In the genomic region with DNA sequence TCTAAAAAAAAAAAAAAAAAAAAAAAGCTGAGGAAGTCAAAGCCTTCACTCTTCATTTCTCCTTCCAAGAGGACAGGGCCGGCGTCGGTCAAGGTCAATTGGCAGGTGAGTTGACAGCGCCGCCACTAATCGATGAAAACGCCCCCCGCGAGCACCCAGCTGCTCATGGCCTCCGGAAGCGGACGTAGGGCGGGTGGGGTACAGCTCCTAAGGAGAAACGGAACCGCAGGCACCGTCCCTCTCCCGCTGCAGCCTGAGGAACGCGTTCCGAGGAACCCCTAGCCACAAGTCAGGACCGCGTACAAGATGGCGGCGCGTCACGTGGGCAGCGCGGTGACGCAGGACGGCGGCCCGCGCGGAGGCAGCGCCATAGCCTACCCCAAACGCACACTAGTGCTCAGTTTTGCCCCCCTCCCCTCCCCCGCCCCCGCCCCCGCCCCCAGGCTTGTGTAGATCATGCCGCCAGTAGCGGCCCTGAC, we compare ENCODE assay signal across 1 cellular context.
A peak's percentile ranks its signal among the peaks of the same experiment; 100 is the strongest.
TF ChIP-seq lines count a peak whose summit lies in the region.

A gene (plus strand): TSS at position 465 of the 479 bp plus-strand sequence. CDS start 16,045 bp downstream, outside the sequence.

TF ChIP-seq in HepG2, 621 proteins besides CTCF, POLR2A, EP300 and RAD21 (continued from another document and continues in another):
- TF ChIP-seq SYNCRIP (IDR thresholded peaks at IDR 0.05; ENCODE audit: insufficient read depth, low read depth, low read length) (no peak), ZNF777 (CRISPR knock-in tag; IDR thresholded peaks at IDR 0.05) (no peak), NBN (conservative IDR thresholded peaks at IDR 0.05) (no peak), ZKSCAN1 (IDR thresholded peaks at IDR 0.05; ENCODE audit: low read length) (no peak), ZNF768 (CRISPR knock-in tag; IDR thresholded peaks at IDR 0.05) (no peak), ZNF496 (CRISPR knock-in tag; IDR thresholded peaks at IDR 0.05; ENCODE audit: insufficient replicate concordance) (no peak), TMF1 (CRISPR knock-in tag; IDR thresholded peaks at IDR 0.05; ENCODE audit: low read depth) (no peak), GFI1 (CRISPR knock-in tag; IDR thresholded peaks at IDR 0.05; ENCODE audit: borderline replicate concordance) (no peak), ZNF10 (CRISPR knock-in tag; IDR thresholded peaks at IDR 0.05; ENCODE audit: borderline replicate concordance, low read depth) (no peak), BRD4 (CRISPR knock-in tag; IDR thresholded peaks at IDR 0.05) (peak; percentile 71), ZNF674 (CRISPR knock-in tag; IDR thresholded peaks at IDR 0.05; ENCODE audit: low read depth) (no peak), ZBTB7A (CRISPR knock-in tag; IDR thresholded peaks at IDR 0.05) (peak; percentile 80; the same call in 1 of the 2 replicates), ZNF143 (CRISPR knock-in tag; IDR thresholded peaks at IDR 0.05) (no peak), ZMYM2 (CRISPR knock-in tag; IDR thresholded peaks at IDR 0.05) (0 out of 2 replicates have a peak, but pooled peaks have one; percentile 5), ZFP62 (CRISPR knock-in tag; IDR thresholded peaks at IDR 0.05) (no peak), RARG (CRISPR knock-in tag; IDR thresholded peaks at IDR 0.05; ENCODE audit: low read depth) (no peak), SMARCC2 (IDR thresholded peaks at IDR 0.05) (no peak), ZNF24 (IDR thresholded peaks at IDR 0.05) (no peak), CCDC6 (CRISPR knock-in tag; IDR thresholded peaks at IDR 0.05) (peak; percentile 76; the same call in 1 of the 2 replicates), MIER3 (CRISPR knock-in tag; IDR thresholded peaks at IDR 0.05; ENCODE audit: borderline replicate concordance) (0 out of 2 replicates have a peak, but pooled peaks have one; percentile 33), ZNF501 (CRISPR knock-in tag; IDR thresholded peaks at IDR 0.05) (0 out of 2 replicates have a peak, but pooled peaks have one; percentile 36), JDP2 (CRISPR knock-in tag; IDR thresholded peaks at IDR 0.05; ENCODE audit: borderline replicate concordance) (no peak), ZNF17 (CRISPR knock-in tag; IDR thresholded peaks at IDR 0.05) (no peak), PCBP1 (IDR thresholded peaks at IDR 0.05; ENCODE audit: borderline replicate concordance, low read depth, low read length) (peak; percentile 95), PITX1 (CRISPR knock-in tag; IDR thresholded peaks at IDR 0.05) (0 out of 2 replicates have a peak, but pooled peaks have one; percentile 40), ZNF713 (CRISPR knock-in tag; IDR thresholded peaks at IDR 0.05) (no peak), KLF11 (CRISPR knock-in tag; IDR thresholded peaks at IDR 0.05) (peak; percentile 28; the same call in 1 of the 2 replicates), CHD4 (IDR thresholded peaks at IDR 0.05; ENCODE audit: borderline replicate concordance, low read length) (no peak), SNAPC2 (CRISPR knock-in tag; IDR thresholded peaks at IDR 0.05) (no peak), IKZF1 (IDR thresholded peaks at IDR 0.05) (no peak), SKI (IDR thresholded peaks at IDR 0.05; ENCODE audit: partially characterized antibody) (peak; percentile 33), RNF2 (conservative IDR thresholded peaks at IDR 0.05; ENCODE audit: low read depth) (0 out of 2 replicates have a peak, but pooled peaks have one; percentile 49), IRX3 (CRISPR knock-in tag; IDR thresholded peaks at IDR 0.05; ENCODE audit: borderline replicate concordance, low read depth) (no peak), NFATC3 (CRISPR knock-in tag; IDR thresholded peaks at IDR 0.05) (no peak), ZNF350 (CRISPR knock-in tag; IDR thresholded peaks at IDR 0.05; ENCODE audit: borderline replicate concordance, low read depth) (no peak)
- TF ChIP-seq, protein P1, sequence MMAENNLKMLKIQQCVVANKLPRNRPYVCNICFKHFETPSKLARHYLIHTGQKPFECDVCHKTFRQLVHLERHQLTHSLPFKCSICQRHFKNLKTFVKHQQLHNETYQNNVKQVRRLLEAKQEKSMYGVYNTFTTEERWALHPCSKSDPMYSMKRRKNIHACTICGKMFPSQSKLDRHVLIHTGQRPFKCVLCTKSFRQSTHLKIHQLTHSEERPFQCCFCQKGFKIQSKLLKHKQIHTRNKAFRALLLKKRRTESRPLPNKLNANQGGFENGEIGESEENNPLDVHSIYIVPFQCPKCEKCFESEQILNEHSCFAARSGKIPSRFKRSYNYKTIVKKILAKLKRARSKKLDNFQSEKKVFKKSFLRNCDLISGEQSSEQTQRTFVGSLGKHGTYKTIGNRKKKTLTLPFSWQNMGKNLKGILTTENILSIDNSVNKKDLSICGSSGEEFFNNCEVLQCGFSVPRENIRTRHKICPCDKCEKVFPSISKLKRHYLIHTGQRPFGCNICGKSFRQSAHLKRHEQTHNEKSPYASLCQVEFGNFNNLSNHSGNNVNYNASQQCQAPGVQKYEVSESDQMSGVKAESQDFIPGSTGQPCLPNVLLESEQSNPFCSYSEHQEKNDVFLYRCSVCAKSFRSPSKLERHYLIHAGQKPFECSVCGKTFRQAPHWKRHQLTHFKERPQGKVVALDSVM (CRISPR knock-in tag; IDR thresholded peaks at IDR 0.05): no peak
- TF ChIP-seq, protein P2, sequence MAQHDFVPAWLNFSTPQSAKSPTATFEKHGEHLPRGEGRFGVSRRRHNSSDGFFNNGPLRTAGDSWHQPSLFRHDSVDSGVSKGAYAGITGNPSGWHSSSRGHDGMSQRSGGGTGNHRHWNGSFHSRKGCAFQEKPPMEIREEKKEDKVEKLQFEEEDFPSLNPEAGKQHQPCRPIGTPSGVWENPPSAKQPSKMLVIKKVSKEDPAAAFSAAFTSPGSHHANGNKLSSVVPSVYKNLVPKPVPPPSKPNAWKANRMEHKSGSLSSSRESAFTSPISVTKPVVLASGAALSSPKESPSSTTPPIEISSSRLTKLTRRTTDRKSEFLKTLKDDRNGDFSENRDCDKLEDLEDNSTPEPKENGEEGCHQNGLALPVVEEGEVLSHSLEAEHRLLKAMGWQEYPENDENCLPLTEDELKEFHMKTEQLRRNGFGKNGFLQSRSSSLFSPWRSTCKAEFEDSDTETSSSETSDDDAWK (CRISPR knock-in tag; IDR thresholded peaks at IDR 0.05): no peak
- TF ChIP-seq, protein P3, sequence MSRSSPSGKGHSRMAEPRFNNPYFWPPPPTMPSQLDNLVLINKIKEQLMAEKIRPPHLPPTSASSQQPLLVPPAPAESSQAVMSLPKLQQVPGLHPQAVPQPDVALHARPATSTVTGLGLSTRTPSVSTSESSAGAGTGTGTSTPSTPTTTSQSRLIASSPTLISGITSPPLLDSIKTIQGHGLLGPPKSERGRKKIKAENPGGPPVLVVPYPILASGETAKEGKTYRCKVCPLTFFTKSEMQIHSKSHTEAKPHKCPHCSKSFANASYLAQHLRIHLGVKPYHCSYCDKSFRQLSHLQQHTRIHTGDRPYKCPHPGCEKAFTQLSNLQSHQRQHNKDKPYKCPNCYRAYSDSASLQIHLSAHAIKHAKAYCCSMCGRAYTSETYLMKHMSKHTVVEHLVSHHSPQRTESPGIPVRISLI (CRISPR knock-in tag; IDR thresholded peaks at IDR 0.05; ENCODE audit: borderline replicate concordance): peak; percentile 54; the same call in 1 of the 2 replicates
- TF ChIP-seq, protein P4, sequence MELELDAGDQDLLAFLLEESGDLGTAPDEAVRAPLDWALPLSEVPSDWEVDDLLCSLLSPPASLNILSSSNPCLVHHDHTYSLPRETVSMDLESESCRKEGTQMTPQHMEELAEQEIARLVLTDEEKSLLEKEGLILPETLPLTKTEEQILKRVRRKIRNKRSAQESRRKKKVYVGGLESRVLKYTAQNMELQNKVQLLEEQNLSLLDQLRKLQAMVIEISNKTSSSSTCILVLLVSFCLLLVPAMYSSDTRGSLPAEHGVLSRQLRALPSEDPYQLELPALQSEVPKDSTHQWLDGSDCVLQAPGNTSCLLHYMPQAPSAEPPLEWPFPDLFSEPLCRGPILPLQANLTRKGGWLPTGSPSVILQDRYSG (CRISPR knock-in tag; IDR thresholded peaks at IDR 0.05): no peak
- TF ChIP-seq, protein P5, sequence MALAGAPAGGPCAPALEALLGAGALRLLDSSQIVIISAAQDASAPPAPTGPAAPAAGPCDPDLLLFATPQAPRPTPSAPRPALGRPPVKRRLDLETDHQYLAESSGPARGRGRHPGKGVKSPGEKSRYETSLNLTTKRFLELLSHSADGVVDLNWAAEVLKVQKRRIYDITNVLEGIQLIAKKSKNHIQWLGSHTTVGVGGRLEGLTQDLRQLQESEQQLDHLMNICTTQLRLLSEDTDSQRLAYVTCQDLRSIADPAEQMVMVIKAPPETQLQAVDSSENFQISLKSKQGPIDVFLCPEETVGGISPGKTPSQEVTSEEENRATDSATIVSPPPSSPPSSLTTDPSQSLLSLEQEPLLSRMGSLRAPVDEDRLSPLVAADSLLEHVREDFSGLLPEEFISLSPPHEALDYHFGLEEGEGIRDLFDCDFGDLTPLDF (CRISPR knock-in tag; IDR thresholded peaks at IDR 0.05): no peak
- TF ChIP-seq, protein P6, sequence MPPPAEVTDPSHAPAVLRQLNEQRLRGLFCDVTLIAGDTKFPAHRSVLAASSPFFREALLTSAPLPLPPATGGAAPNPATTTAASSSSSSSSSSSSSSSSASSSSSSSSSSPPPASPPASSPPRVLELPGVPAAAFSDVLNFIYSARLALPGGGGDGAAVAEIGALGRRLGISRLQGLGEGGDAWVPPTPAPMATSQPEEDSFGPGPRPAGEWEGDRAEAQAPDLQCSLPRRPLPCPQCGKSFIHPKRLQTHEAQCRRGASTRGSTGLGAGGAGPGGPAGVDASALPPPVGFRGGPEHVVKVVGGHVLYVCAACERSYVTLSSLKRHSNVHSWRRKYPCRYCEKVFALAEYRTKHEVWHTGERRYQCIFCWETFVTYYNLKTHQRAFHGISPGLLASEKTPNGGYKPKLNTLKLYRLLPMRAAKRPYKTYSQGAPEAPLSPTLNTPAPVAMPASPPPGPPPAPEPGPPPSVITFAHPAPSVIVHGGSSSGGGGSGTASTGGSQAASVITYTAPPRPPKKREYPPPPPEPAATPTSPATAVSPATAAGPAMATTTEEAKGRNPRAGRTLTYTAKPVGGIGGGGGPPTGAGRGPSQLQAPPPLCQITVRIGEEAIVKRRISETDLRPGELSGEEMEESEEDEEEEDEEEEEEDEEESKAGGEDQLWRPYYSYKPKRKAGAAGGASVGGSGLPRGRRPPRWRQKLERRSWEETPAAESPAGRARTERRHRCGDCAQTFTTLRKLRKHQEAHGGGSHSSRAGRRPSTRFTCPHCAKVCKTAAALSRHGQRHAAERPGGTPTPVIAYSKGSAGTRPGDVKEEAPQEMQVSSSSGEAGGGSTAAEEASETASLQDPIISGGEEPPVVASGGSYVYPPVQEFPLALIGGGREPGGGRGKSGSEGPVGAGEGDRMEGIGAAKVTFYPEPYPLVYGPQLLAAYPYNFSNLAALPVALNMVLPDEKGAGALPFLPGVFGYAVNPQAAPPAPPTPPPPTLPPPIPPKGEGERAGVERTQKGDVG (CRISPR knock-in tag; IDR thresholded peaks at IDR 0.05; ENCODE audit: borderline replicate concordance): no peak
- TF ChIP-seq, protein P7, sequence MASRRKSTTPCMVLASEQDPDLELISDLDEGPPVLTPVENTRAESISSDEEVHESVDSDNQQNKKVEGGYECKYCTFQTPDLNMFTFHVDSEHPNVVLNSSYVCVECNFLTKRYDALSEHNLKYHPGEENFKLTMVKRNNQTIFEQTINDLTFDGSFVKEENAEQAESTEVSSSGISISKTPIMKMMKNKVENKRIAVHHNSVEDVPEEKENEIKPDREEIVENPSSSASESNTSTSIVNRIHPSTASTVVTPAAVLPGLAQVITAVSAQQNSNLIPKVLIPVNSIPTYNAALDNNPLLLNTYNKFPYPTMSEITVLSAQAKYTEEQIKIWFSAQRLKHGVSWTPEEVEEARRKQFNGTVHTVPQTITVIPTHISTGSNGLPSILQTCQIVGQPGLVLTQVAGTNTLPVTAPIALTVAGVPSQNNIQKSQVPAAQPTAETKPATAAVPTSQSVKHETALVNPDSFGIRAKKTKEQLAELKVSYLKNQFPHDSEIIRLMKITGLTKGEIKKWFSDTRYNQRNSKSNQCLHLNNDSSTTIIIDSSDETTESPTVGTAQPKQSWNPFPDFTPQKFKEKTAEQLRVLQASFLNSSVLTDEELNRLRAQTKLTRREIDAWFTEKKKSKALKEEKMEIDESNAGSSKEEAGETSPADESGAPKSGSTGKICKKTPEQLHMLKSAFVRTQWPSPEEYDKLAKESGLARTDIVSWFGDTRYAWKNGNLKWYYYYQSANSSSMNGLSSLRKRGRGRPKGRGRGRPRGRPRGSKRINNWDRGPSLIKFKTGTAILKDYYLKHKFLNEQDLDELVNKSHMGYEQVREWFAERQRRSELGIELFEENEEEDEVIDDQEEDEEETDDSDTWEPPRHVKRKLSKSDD (CRISPR knock-in tag; IDR thresholded peaks at IDR 0.05; ENCODE audit: low read depth): peak; percentile 96
- TF ChIP-seq, protein P8, sequence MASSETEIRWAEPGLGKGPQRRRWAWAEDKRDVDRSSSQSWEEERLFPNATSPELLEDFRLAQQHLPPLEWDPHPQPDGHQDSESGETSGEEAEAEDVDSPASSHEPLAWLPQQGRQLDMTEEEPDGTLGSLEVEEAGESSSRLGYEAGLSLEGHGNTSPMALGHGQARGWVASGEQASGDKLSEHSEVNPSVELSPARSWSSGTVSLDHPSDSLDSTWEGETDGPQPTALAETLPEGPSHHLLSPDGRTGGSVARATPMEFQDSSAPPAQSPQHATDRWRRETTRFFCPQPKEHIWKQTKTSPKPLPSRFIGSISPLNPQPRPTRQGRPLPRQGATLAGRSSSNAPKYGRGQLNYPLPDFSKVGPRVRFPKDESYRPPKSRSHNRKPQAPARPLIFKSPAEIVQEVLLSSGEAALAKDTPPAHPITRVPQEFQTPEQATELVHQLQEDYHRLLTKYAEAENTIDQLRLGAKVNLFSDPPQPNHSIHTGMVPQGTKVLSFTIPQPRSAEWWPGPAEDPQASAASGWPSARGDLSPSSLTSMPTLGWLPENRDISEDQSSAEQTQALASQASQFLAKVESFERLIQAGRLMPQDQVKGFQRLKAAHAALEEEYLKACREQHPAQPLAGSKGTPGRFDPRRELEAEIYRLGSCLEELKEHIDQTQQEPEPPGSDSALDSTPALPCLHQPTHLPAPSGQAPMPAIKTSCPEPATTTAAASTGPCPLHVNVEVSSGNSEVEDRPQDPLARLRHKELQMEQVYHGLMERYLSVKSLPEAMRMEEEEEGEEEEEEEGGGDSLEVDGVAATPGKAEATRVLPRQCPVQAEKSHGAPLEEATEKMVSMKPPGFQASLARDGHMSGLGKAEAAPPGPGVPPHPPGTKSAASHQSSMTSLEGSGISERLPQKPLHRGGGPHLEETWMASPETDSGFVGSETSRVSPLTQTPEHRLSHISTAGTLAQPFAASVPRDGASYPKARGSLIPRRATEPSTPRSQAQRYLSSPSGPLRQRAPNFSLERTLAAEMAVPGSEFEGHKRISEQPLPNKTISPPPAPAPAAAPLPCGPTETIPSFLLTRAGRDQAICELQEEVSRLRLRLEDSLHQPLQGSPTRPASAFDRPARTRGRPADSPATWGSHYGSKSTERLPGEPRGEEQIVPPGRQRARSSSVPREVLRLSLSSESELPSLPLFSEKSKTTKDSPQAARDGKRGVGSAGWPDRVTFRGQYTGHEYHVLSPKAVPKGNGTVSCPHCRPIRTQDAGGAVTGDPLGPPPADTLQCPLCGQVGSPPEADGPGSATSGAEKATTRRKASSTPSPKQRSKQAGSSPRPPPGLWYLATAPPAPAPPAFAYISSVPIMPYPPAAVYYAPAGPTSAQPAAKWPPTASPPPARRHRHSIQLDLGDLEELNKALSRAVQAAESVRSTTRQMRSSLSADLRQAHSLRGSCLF (CRISPR knock-in tag; IDR thresholded peaks at IDR 0.05; ENCODE audit: borderline replicate concordance): no peak
